Comparison of ENCODE assay signal across 15 cellular contexts in genomic region chr2:236749346-236749745, GRCh38.
DNase-seq lines count a peak whose midpoint lies in the region; ATAC-seq, FAIRE-seq and TF ChIP-seq lines count a peak whose summit lies in the region.
"Had no signal": no experiment of that assay in that cellular context is flagged by ENCODE, and none has a peak within 500 bp of the region (broad histone marks: within the 10 kb centered on the region; RNA-seq: fewer than 3 reads in every experiment).

No MANE protein-coding gene starts in this region.

- H3K27ac ChIP-seq in H1 (ENCODE audit: low read depth, low read length), result no peak overlapping the region
- no peak overlapping the region for H3K27ac ChIP-seq in neuronal stem cell (replicated peaks; ENCODE audit: low read length)
- no peak overlapping the region for H3K27ac ChIP-seq in dorsolateral prefrontal cortex
- H3K27ac ChIP-seq: SK-N-MC had no signal

- no peak overlapping the region for H2AFZ ChIP-seq in H1 (ENCODE audit: low read length)
- H2AFZ ChIP-seq in neuronal stem cell (ENCODE audit: low read length), result peak overlapping the region; percentile 10

- H3K27me3 ChIP-seq in H1 (replicated peaks in 1 of 4; ENCODE audit: control insufficient read depth in 3 of 4, extremely low read depth in 1 of 4, insufficient read depth in 3 of 4, low read length in 3 of 4) (no peaks in the 10 kb centered on the region), neuronal stem cell (ENCODE audit: control insufficient read depth in 3 of 3, insufficient read depth in 3 of 3, low read depth in 1 of 3, low read length in 3 of 3) (no peaks in the 10 kb centered on the region), dorsolateral prefrontal cortex (no peaks in the 10 kb centered on the region)

- no peak for TF ChIP-seq EP300 in H1 (IDR thresholded peaks at IDR 0.05; ENCODE audit: borderline replicate concordance in 1 of 2, low read depth in 2 of 2, low read length in 2 of 2)

- H4K91ac ChIP-seq in H1 (replicated peaks; ENCODE audit: insufficient read length, low read length), result no peak overlapping the region
- no peak overlapping the region for H4K91ac ChIP-seq in neuronal stem cell (ENCODE audit: low read depth, low read length, poor library complexity)

- no peak for ATAC-seq in HG03378 (IDR thresholded peaks at IDR 0.05; ENCODE audit: unreplicated experiment)
- ATAC-seq: HCT116 had no signal

- no peak overlapping the region for H2BK15ac ChIP-seq in H1 (ENCODE audit: low read length)
- no peak overlapping the region for H2BK15ac ChIP-seq in neuronal stem cell (ENCODE audit: low read length)

- no peak overlapping the region for H2BK120ac ChIP-seq in H1 (replicated peaks; ENCODE audit: low read depth, low read length)
- no peak overlapping the region for H2BK120ac ChIP-seq in neuronal stem cell (ENCODE audit: low read depth, low read length)

- WGBS in H1 (ENCODE audit: extremely low coverage in 1 of 2, insufficient coverage in 1 of 2, insufficient read length in 1 of 2, insufficient replicate concordance in 2 of 2, low coverage in 1 of 2, low lambda C conversion rate in 2 of 2, missing lambda C conversion rate in 1 of 2), 2 experiments, result 91% methylated on average over 4 of the region's 4 CpGs; no CpG with 5 or more reads in 1 of the 2 experiments
- whole genome bisulfite sequencing in neuronal stem cell (ENCODE audit: extremely low coverage in 2 of 2, insufficient read length in 2 of 2, insufficient replicate concordance in 1 of 2), 2 donors, result no CpG with 5 or more reads among the region's 4 CpGs

- H3K4ac ChIP-seq in H1 (replicated peaks; ENCODE audit: insufficient read length, low read depth, low read length) (no peak overlapping the region), neuronal stem cell (ENCODE audit: low read length) (no peak overlapping the region)

- H4K20me1 ChIP-seq in H1 (replicated peaks in 1 of 2; ENCODE audit: control insufficient read depth in 1 of 2, insufficient read depth in 2 of 2, low read length in 2 of 2), result no peaks in the 10 kb centered on the region

- FAIRE-seq in H1 (lab: Jason Lieb, UNC), result no peak
- FAIRE-seq: islet of Langerhans had no signal

- POLR2A ChIA-PET in H1 (lab: Charles Lee; ENCODE audit: partially characterized antibody), result no interaction called here

- intact Hi-C loops in dorsolateral prefrontal cortex (cut with DNase I), result no loop called here

- H3K18ac ChIP-seq in H1 (ENCODE audit: extremely low read depth, low read length) (no peak overlapping the region), neuronal stem cell (ENCODE audit: low read length) (no peak overlapping the region)

- no peak overlapping the region for H2AK5ac ChIP-seq in H1 (ENCODE audit: low read depth, low read length)
- no peak overlapping the region for H2AK5ac ChIP-seq in neuronal stem cell (ENCODE audit: low read depth, low read length)

- H3K36me3 ChIP-seq in H1 (ENCODE audit: control insufficient read depth in 2 of 4, insufficient read depth in 4 of 4, low read length in 3 of 4) (no peaks in the 10 kb centered on the region), neuronal stem cell (replicated peaks in 1 of 2; ENCODE audit: control insufficient read depth in 2 of 2, insufficient read depth in 2 of 2, low read length in 2 of 2) (no peaks in the 10 kb centered on the region)

- H3K9me3 ChIP-seq in H1 (ENCODE audit: insufficient read depth in 2 of 2, low read depth in 1 of 2, low read length in 1 of 2) (no peaks in the 10 kb centered on the region), neuronal stem cell (replicated peaks in 1 of 2; ENCODE audit: control insufficient read depth in 2 of 2, insufficient read depth in 1 of 2, low read depth in 1 of 2, low read length in 2 of 2) (no peaks in the 10 kb centered on the region)

- H3K14ac ChIP-seq in H1 (ENCODE audit: insufficient read length) (no peak overlapping the region), neuronal stem cell (ENCODE audit: low read length) (no peak overlapping the region)

- CTCF ChIA-PET in H1 (lab: Charles Lee; ENCODE audit: partially characterized antibody), result no interaction called here

- TF ChIP-seq CTCF in H1 (IDR thresholded peaks at IDR 0.05; ENCODE audit: control extremely low read depth in 1 of 3, insufficient read depth in 1 of 3, low read depth in 1 of 3, low read length in 3 of 3) (no peak), dorsolateral prefrontal cortex (IDR thresholded peaks at IDR 0.05 in 54 of 56, conservative IDR thresholded peaks at IDR 0.05 in 2 of 56; ENCODE audit: low read depth in 1 of 56, partially characterized antibody in 56 of 56) (no peak)

- DNase-seq in Daoy (ENCODE audit: low read depth) (peak; percentile 89), NCI-H187 treated with DMSO at 0.1 percent for 48 hours (lab: John Stamatoyannopoulos, UW) (peak; percentile 10), H1 (ENCODE audit: low read depth in 1 of 2, low spot score in 2 of 2) (no peak), neuronal stem cell (ENCODE audit: low spot score) (no peak), dorsolateral prefrontal cortex (no peak), amygdala (lab: John Stamatoyannopoulos, UW) (no peak), ureter (ENCODE audit: low spot score) (no peak)
- DNase-seq: activated CD4-positive, CD25-positive, alpha-beta regulatory T cell treated with anti-CD3 and anti-CD28 coated beads, Interleukin-2, amount 50 U/mL, for 72 hours; activated T-cell treated with anti-CD3 and anti-CD28 coated beads, Interleukin-2, amount 50 U/mL, for 48 hours; erythroblast; NCI-H446 treated with DMSO at 0.1 percent for 48 hours had no signal

- no peaks in the 10 kb centered on the region for H3K23me2 ChIP-seq in H1 (ENCODE audit: low read depth, low read length)

- H3K79me2 ChIP-seq in H1 (ENCODE audit: control insufficient read depth in 1 of 2, insufficient read depth in 2 of 2, low read length in 2 of 2), result no peaks in the 10 kb centered on the region

- H3K4me1 ChIP-seq in H1 (replicated peaks in 1 of 4; ENCODE audit: control insufficient read depth in 3 of 4, insufficient read depth in 4 of 4, low read length in 3 of 4) (peaks cover 0 to 5% (median 4%) of the 10 kb centered on the region in 4 experiments; a peak in 5 of 7 replicates), neuronal stem cell (ENCODE audit: control insufficient read depth in 2 of 2, insufficient read depth in 1 of 2, low read depth in 1 of 2, low read length in 2 of 2) (peaks cover 27 to 30% of the 10 kb centered on the region in 2 donors)

- H3K9ac ChIP-seq in H1 (replicated peaks in 1 of 4; ENCODE audit: extremely low read depth in 1 of 4, low read depth in 3 of 4, low read length in 3 of 4), result no peak overlapping the region
- no peak overlapping the region for H3K9ac ChIP-seq in neuronal stem cell (ENCODE audit: low read depth, low read length, poor library complexity)

- no peak overlapping the region for H2BK20ac ChIP-seq in H1 (ENCODE audit: low read length)

- no peak overlapping the region for H3K56ac ChIP-seq in H1 (replicated peaks; ENCODE audit: insufficient read length, low read depth, low read length)

- no peak for TF ChIP-seq RAD21 in H1 (IDR thresholded peaks at IDR 0.05 in 1 of 2, conservative IDR thresholded peaks at IDR 0.05 in 1 of 2; ENCODE audit: low read depth in 2 of 2, low read length in 2 of 2)

- H3K4me3 ChIP-seq in H1 (ENCODE audit: extremely low read depth in 1 of 4, insufficient read depth in 2 of 4, low read depth in 3 of 4, low read length in 4 of 4), result no peak overlapping the region
- no peak overlapping the region for H3K4me3 ChIP-seq in neuronal stem cell (ENCODE audit: low read length in 2 of 2)
- H3K4me3 ChIP-seq in dorsolateral prefrontal cortex, result no peak overlapping the region
- H3K4me3 ChIP-seq: SK-N-MC had no signal

- no peak overlapping the region for H3K23ac ChIP-seq in H1 (ENCODE audit: insufficient read length)
- no peak overlapping the region for H3K23ac ChIP-seq in neuronal stem cell (ENCODE audit: low read depth, low read length, poor library complexity)

- H3K4me2 ChIP-seq in H1 (ENCODE audit: insufficient read depth in 1 of 2, low read depth in 2 of 2, low read length in 2 of 2), result no peak overlapping the region
- H3K4me2 ChIP-seq in neuronal stem cell (ENCODE audit: insufficient read depth, low read length, poor library complexity, severe bottlenecking), result no peak overlapping the region

- H3K79me1 ChIP-seq in H1 (ENCODE audit: low read depth, low read length) (no peaks in the 10 kb centered on the region), neuronal stem cell (ENCODE audit: low read depth, low read length) (no peaks in the 10 kb centered on the region)

- no peak overlapping the region for H2BK12ac ChIP-seq in H1 (ENCODE audit: low read depth, low read length)
- H2BK12ac ChIP-seq in neuronal stem cell (ENCODE audit: low read length), result no peak overlapping the region

- H2BK5ac ChIP-seq in H1 (ENCODE audit: low read depth, low read length), result no peak overlapping the region
- no peak overlapping the region for H2BK5ac ChIP-seq in neuronal stem cell (ENCODE audit: low read length)

- no peak for TF ChIP-seq POLR2A in H1 (IDR thresholded peaks at IDR 0.05; ENCODE audit: control extremely low read depth in 1 of 2, low read depth in 2 of 2, low read length in 2 of 2)

- H4K8ac ChIP-seq in H1 (ENCODE audit: extremely low read depth, insufficient read depth, low read length), result 0 out of 2 replicates have a peak overlapping the region, but pooled peaks have one; percentile 6
- H4K8ac ChIP-seq in neuronal stem cell (ENCODE audit: low read depth, low read length), result no peak overlapping the region

- no peak overlapping the region for H4K5ac ChIP-seq in H1 (ENCODE audit: insufficient read length, low read depth, low read length)

TF ChIP-seq in H1, 55 proteins besides CTCF, POLR2A, EP300 and RAD21 (continues in another document):
- TF ChIP-seq KDM1A (IDR thresholded peaks at IDR 0.05; ENCODE audit: borderline replicate concordance, low read length), result no peak

Comparison
In these comparisons a context has a peak if more than half of its experiments do, and no peak if none do; other contexts are left out.
1. DNase-seq: peak in Daoy (single experiment) and NCI-H187 treated with DMSO at 0.1 percent for 48 hours (single experiment); none in H1 (0 of 2), neuronal stem cell (single experiment), dorsolateral prefrontal cortex (0 of 10), amygdala (0 of 56) and ureter (single experiment).